ENCODE assay signal across 22 cellular contexts in genomic region chr7:108420482-108420908, GRCh38. TPM values are rescaled to one million over a fixed set of nuclear protein-coding genes. Genes with fewer than 3 reads are reported as not detected.
DNase-seq lines count a peak whose midpoint lies in the region; ATAC-seq and TF ChIP-seq lines count a peak whose summit lies in the region.
"Had no signal": no experiment of that assay in that cellular context is flagged by ENCODE, and none has a peak within 500 bp of the region (broad histone marks: within the 10 kb centered on the region; RNA-seq: fewer than 3 reads in every experiment).

No MANE protein-coding gene starts in this region.

- TF ChIP-seq CTCF in GM06990 (IDR thresholded peaks at IDR 0.05; ENCODE audit: insufficient read depth, low read length, poor library complexity, severe bottlenecking) (no peak), cardiac fibroblast (IDR thresholded peaks at IDR 0.05; ENCODE audit: low read depth, low read length) (no peak), upper lobe of right lung (IDR thresholded peaks at IDR 0.05) (no peak), sigmoid colon (IDR thresholded peaks at IDR 0.05) (no peak)

- no peaks in the 10 kb centered on the region for H3K9me3 ChIP-seq in upper lobe of right lung
- no peaks in the 10 kb centered on the region for H3K9me3 ChIP-seq in sigmoid colon
- H3K9me3 ChIP-seq: transverse colon had no signal

- no peak for ATAC-seq in HG03354 (IDR thresholded peaks at IDR 0.05; ENCODE audit: poor library complexity, severe bottlenecking, unreplicated experiment)
- ATAC-seq in upper lobe of right lung: no peak
- ATAC-seq: activated CD4-positive, CD25-positive, alpha-beta regulatory T cell treated with anti-CD3 and anti-CD28 coated beads, Interleukin-2, amount 50 U/mL, for 24 hours; activated T-helper 17 cell treated with anti-CD3 and anti-CD28 coated beads, Interleukin-2, amount 50 U/mL, for 72 hours; foreskin keratinocyte; naive thymus-derived CD4-positive, alpha-beta T cell; T-helper 17 cell had no signal

- 39 to 82% methylated on average over 4 of the region's 4 CpGs for WGBS in sigmoid colon, 2 donors

- H3K36me3 ChIP-seq in GM06990 (ENCODE audit: control insufficient read depth, insufficient read depth, low read length): no peaks in the 10 kb centered on the region
- no peaks in the 10 kb centered on the region for H3K36me3 ChIP-seq in upper lobe of right lung
- H3K36me3 ChIP-seq in sigmoid colon: no peaks in the 10 kb centered on the region
- H3K36me3 ChIP-seq: transverse colon had no signal

- H3K27me3 ChIP-seq in GM06990 (replicated peaks; ENCODE audit: control insufficient read depth, insufficient read depth, low read length) (no peaks in the 10 kb centered on the region), upper lobe of right lung (no peaks in the 10 kb centered on the region), sigmoid colon (no peaks in the 10 kb centered on the region)
- H3K27me3 ChIP-seq: foreskin keratinocyte, transverse colon had no signal

- H3K27ac ChIP-seq in upper lobe of right lung (no peak overlapping the region), sigmoid colon (no peak overlapping the region)
- H3K27ac ChIP-seq: foreskin keratinocyte, transverse colon had no signal

- no peak for TF ChIP-seq EP300 in sigmoid colon (IDR thresholded peaks at IDR 0.05)

- H3K4me3 ChIP-seq in GM06990 (replicated peaks; ENCODE audit: low read depth, low read length) (no peak overlapping the region), cardiac fibroblast (replicated peaks in 1 of 2; ENCODE audit: low read depth in 2 of 2, low read length in 2 of 2) (no peak overlapping the region), upper lobe of right lung (no peak overlapping the region), sigmoid colon (no peak overlapping the region)
- H3K4me3 ChIP-seq: transverse colon had no signal

- TF ChIP-seq POLR2A in sigmoid colon (IDR thresholded peaks at IDR 0.05): no peak

- H3K4me1 ChIP-seq in upper lobe of right lung (no peaks in the 10 kb centered on the region), sigmoid colon (no peaks in the 10 kb centered on the region)
- H3K4me1 ChIP-seq: foreskin keratinocyte, transverse colon had no signal

- intact Hi-C loops in upper lobe of right lung (cut with DNase I) (no loop called here), sigmoid colon (cut with DNase I) (no loop called here)

- DNase-seq in GM06990 (ENCODE audit: extremely low read depth, insufficient read length): peak; percentile 43
- DNase-seq in RPMI7951 (ENCODE audit: low read depth): peak; percentile 51
- peak; percentile 56 to 79 for DNase-seq in cardiac fibroblast (ENCODE audit: low read depth in 2 of 2)
- peak; percentile 88 for DNase-seq in pulmonary artery endothelial cell (ENCODE audit: low read depth, low spot score)
- no peak for DNase-seq in NCI-H2029 (lab: John Stamatoyannopoulos, UW)
- DNase-seq in upper lobe of right lung: no peak
- DNase-seq in sigmoid colon: no peak
- DNase-seq: amniotic stem cell; C1 segment of cervical spinal cord; cerebellar nuclear complex; foreskin keratinocyte; KG1; naive thymus-derived CD4-positive, alpha-beta T cell; NCI-H1105 treated with DMSO at 0.1 percent for 48 hours; NCI-H2171 treated with DMSO at 0.1 percent for 48 hours; RPMI8226; stimulated activated CD4-positive, alpha-beta T cell treated with anti-CD3 and anti-CD28 coated beads, Interleukin-12 subunit alpha, Interleukin-12 subunit beta, amount 100 ng/mL, for 4 hours; T-helper 17 cell; transverse colon had no signal

RNA-seq across cellular contexts. Expression of gene NRCAM, which starts 35.7 kb away (rescaled TPM):
- 0.78 and 1.7 TPM in 2 replicates for total RNA-seq in RPMI7951 (2014; rRNA removed; shearing (Covaris generic))
- total RNA-seq in pulmonary artery endothelial cell (59.2 and 87.2 TPM in 2 replicates), upper lobe of right lung (2.0 TPM), sigmoid colon (1 to 10 TPM; 1.3 to 3.9 (median 1.6) TPM)
- 1 to 10 TPM in 1 of 3 donors, not detected in 2; 2.3 TPM for polyA plus RNA-seq in sigmoid colon
- total RNA-seq: activated T-helper 17 cell treated with anti-CD3 and anti-CD28 coated beads, Interleukin-2, amount 50 U/mL, for 72 hours; T-helper 17 cell had no signal

Comparison
In these comparisons a context has a peak if more than half of its experiments do, and no peak if none do; other contexts are left out.
1. DNase-seq: peak in GM06990 (single experiment), RPMI7951 (single experiment), cardiac fibroblast (2 of 2) and pulmonary artery endothelial cell (single experiment); none in NCI-H2029 (single experiment), upper lobe of right lung (single experiment) and sigmoid colon (single experiment).
2. RNA of gene NRCAM, which starts 35.7 kb away (total RNA-seq): 59.2 to 87.2 TPM in pulmonary artery endothelial cell; 2.0 TPM in upper lobe of right lung (single experiment), 1.3 to 3.9 TPM in sigmoid colon and 0.78 to 1.7 TPM in RPMI7951; every median in the first group is over 10 times any median in the second.